Comparison of ENCODE assay signal across 7 cellular contexts in the genomic region with DNA sequence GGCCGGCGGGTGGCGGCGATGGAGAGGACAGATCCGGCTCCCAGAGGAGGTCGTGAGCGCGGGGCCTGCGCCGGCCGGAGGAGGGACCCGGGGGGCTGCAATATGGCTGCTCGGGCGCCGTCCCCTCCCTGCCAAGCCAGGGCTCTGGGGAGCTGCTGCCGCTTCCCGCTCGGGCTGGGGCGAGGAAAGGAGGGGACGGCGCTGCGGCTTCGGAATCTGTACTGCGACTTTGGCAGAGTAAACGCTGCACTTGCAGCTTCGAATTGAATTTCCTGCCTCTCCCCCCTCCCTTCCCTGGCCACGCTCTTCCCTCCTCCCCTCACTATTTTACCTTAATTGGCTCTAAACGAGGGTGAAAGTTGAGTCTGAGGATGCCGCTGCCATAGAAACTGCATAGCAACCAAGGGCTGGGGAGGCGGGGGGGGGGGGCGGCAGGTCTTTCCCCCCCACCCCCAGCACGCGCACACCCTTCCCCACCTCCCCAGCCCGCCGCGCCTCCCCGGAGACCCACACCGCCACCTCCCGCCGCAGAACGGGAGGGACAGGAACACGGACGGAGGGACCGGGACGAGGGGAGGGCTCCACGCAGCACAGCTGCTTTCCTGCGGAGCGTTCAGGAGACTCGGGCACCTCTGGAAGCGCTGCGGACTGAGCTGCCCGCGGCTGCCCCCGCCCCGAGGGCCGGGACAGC.
A peak's percentile ranks its signal among the peaks of the same experiment; 100 is the strongest.
DNase-seq lines count a peak whose midpoint lies in the region; ATAC-seq lines count a peak whose summit lies in the region.

No MANE protein-coding gene starts in this region.

- peak; percentile 76 for DNase-seq in activated CD4-positive, alpha-beta T cell treated with anti-CD3 and anti-CD28 coated beads, Interleukin-2, amount 10 ng/mL, durations not matched to agents 24 days and 14 days
- DNase-seq in effector memory CD4-positive, alpha-beta T cell: peak in 1 of 3 donors; percentile 10
- DNase-seq in midbrain (lab: John Stamatoyannopoulos, UW): peak; percentile 68

- H3K9me3 Mint-ChIP-seq in activated CD4-positive, alpha-beta T cell treated with anti-CD3 and anti-CD28 coated beads, Interleukin-2, amount 10 ng/mL, durations not matched to agents 24 days and 14 days: no peaks in the 10 kb centered on the region

- ATAC-seq in GM18502 (IDR thresholded peaks at IDR 0.05; ENCODE audit: poor library complexity, unreplicated experiment) (peak; percentile 64), HG03139 (IDR thresholded peaks at IDR 0.05; ENCODE audit: unreplicated experiment) (peak; percentile 53), HG03439 (IDR thresholded peaks at IDR 0.05; ENCODE audit: unreplicated experiment) (no peak)

- H3K36me3 Mint-ChIP-seq in activated CD4-positive, alpha-beta T cell treated with anti-CD3 and anti-CD28 coated beads, Interleukin-2, amount 10 ng/mL, durations not matched to agents 24 days and 14 days (ENCODE audit: low read depth): no peaks in the 10 kb centered on the region

- H3K4me1 Mint-ChIP-seq in activated CD4-positive, alpha-beta T cell treated with anti-CD3 and anti-CD28 coated beads, Interleukin-2, amount 10 ng/mL, durations not matched to agents 24 days and 14 days: peaks cover 5% of the 10 kb centered on the region

- intact Hi-C loops in activated CD4-positive, alpha-beta T cell treated with anti-CD3 and anti-CD28 coated beads, Interleukin-2, amount 10 ng/mL, durations not matched to agents 24 days and 14 days (cut with micrococcal nuclease): no loop called here

- H3K9ac ChIP-seq in stomach smooth muscle (ENCODE audit: low read length in 2 of 2): peak overlapping the region; percentile 70 to 71

- H3K27me3 ChIP-seq in effector memory CD4-positive, alpha-beta T cell (replicated peaks; ENCODE audit: control insufficient read depth, insufficient read depth, low read length, poor library complexity, severe bottlenecking): no peaks in the 10 kb centered on the region
- peaks cover 0 to 2% of the 10 kb centered on the region in 2 donors for H3K27me3 ChIP-seq in stomach smooth muscle (ENCODE audit: control insufficient read depth in 1 of 2, insufficient read depth in 2 of 2, low read length in 2 of 2)

- H3K4me3 Mint-ChIP-seq in activated CD4-positive, alpha-beta T cell treated with anti-CD3 and anti-CD28 coated beads, Interleukin-2, amount 10 ng/mL, durations not matched to agents 24 days and 14 days: peak overlapping the region; percentile 85

- H3K27me3 Mint-ChIP-seq in activated CD4-positive, alpha-beta T cell treated with anti-CD3 and anti-CD28 coated beads, Interleukin-2, amount 10 ng/mL, durations not matched to agents 24 days and 14 days: peaks cover 35% of the 10 kb centered on the region

- H3K36me3 ChIP-seq in effector memory CD4-positive, alpha-beta T cell (ENCODE audit: control insufficient read depth, insufficient read depth, low read length): no peaks in the 10 kb centered on the region
- no peaks in the 10 kb centered on the region for H3K36me3 ChIP-seq in stomach smooth muscle (ENCODE audit: control insufficient read depth in 2 of 2, insufficient read depth in 2 of 2, low read length in 2 of 2)

- no peaks in the 10 kb centered on the region for H3K9me3 ChIP-seq in effector memory CD4-positive, alpha-beta T cell (ENCODE audit: control insufficient read depth, low read length)
- H3K9me3 ChIP-seq in stomach smooth muscle (ENCODE audit: control insufficient read depth in 2 of 2, low read length in 2 of 2): no peaks in the 10 kb centered on the region

- no peak overlapping the region for H3K27ac Mint-ChIP-seq in activated CD4-positive, alpha-beta T cell treated with anti-CD3 and anti-CD28 coated beads, Interleukin-2, amount 10 ng/mL, durations not matched to agents 24 days and 14 days

- no peak overlapping the region for H3K27ac ChIP-seq in effector memory CD4-positive, alpha-beta T cell (ENCODE audit: insufficient read depth, low read length, poor library complexity, severe bottlenecking)
- H3K27ac ChIP-seq in stomach smooth muscle (ENCODE audit: low read length): peak overlapping the region; percentile 6

- H3K4me1 ChIP-seq in effector memory CD4-positive, alpha-beta T cell (ENCODE audit: control insufficient read depth, insufficient read depth, low read length, poor library complexity, severe bottlenecking): peaks cover 10% of the 10 kb centered on the region
- H3K4me1 ChIP-seq in stomach smooth muscle (ENCODE audit: control insufficient read depth, insufficient read depth, low read length): peaks cover 12% of the 10 kb centered on the region

- peak overlapping the region; percentile 68 for H3K4me3 ChIP-seq in effector memory CD4-positive, alpha-beta T cell (ENCODE audit: insufficient read depth, low read depth, low read length, poor library complexity, severe bottlenecking)
- H3K4me3 ChIP-seq in stomach smooth muscle (ENCODE audit: low read length in 2 of 2): peak overlapping the region; percentile 77 to 80
